Comparison of ENCODE assay signal across 9 cellular contexts in the genomic region with DNA sequence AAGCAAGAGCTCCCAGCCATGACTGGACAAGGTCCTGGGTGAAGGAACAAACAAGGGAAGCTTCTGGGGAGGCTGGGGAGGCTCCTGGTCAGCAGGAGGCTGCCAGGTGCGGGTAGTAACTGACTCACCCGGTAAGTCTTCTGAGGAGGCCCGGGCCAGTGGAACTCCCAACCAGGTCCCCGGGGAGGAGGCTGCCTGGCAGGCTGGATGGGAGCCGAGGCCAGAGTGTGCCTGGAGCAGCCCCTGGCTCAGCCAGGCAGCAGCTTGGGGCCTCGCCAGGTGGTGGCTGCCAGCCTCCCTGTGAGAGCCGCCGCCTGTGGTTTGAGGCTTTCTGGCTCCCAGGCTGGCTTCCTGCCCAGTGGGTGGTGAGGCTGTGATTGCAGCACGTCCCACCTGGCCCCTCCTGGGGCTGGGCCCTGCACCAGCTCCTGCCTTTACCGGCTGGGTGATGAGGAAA. TPM values are rescaled to one million over a fixed set of nuclear protein-coding genes. Genes with fewer than 3 reads are reported as not detected.
A peak's percentile ranks its signal among the peaks of the same experiment; 100 is the strongest.
DNase-seq lines count a peak whose midpoint lies in the region; ATAC-seq and TF ChIP-seq lines count a peak whose summit lies in the region.
"Had no signal": no experiment of that assay in that cellular context is flagged by ENCODE, and none has a peak within 500 bp of the region (broad histone marks: within the 10 kb centered on the region; RNA-seq: fewer than 3 reads in every experiment).

No MANE protein-coding gene starts in this region.

- ATAC-seq in T-helper 17 cell, result peak; percentile 91
- ATAC-seq: K562 had no signal

- no peaks in the 10 kb centered on the region for H4K20me1 ChIP-seq in osteoblast (ENCODE audit: insufficient read depth, low read length)

- H3K27ac Mint-ChIP-seq in T-helper 17 cell (peak overlapping the region; percentile 62), chondrocyte (ENCODE audit: unreplicated experiment) (no peak overlapping the region), progenitor cell of endocrine pancreas (no peak overlapping the region), HFFc6 (no peak overlapping the region)

- H3K9me3 ChIP-seq in T-helper 17 cell (ENCODE audit: control insufficient read depth, low read length, poor library complexity, severe bottlenecking) (no peaks in the 10 kb centered on the region), osteoblast (ENCODE audit: low read depth, low read length) (no peaks in the 10 kb centered on the region)

- TF ChIP-seq CTCF in chondrocyte (IDR thresholded peaks at IDR 0.05) (no peak), osteoblast (IDR thresholded peaks at IDR 0.05; ENCODE audit: extremely low read depth, low read depth, low read length) (no peak), progenitor cell of endocrine pancreas (IDR thresholded peaks at IDR 0.05; ENCODE audit: unreplicated experiment) (no peak), GM13976 (IDR thresholded peaks at IDR 0.05; ENCODE audit: borderline replicate concordance, control extremely low read depth, extremely low read depth, insufficient read depth, missing control alignments) (no peak), HFFc6 (IDR thresholded peaks at IDR 0.05) (no peak)

- H3K4me1 Mint-ChIP-seq in T-helper 17 cell, result peaks cover 17% of the 10 kb centered on the region
- H3K4me1 Mint-ChIP-seq in chondrocyte (ENCODE audit: low read depth), result peaks cover 31% of the 10 kb centered on the region
- peaks cover 3% of the 10 kb centered on the region for H3K4me1 Mint-ChIP-seq in progenitor cell of endocrine pancreas (ENCODE audit: low read depth)
- peaks cover 29% of the 10 kb centered on the region for H3K4me1 Mint-ChIP-seq in HFFc6 (ENCODE audit: low read depth)

- no peak overlapping the region for H3K27ac ChIP-seq in osteoblast (ENCODE audit: low read depth, low read length)

- no peak overlapping the region for H2AFZ ChIP-seq in osteoblast (ENCODE audit: low read length)

- H3K36me3 Mint-ChIP-seq in T-helper 17 cell (ENCODE audit: low read depth), result no peaks in the 10 kb centered on the region
- peaks cover 2% of the 10 kb centered on the region for H3K36me3 Mint-ChIP-seq in chondrocyte (ENCODE audit: low read depth)
- H3K36me3 Mint-ChIP-seq in progenitor cell of endocrine pancreas (ENCODE audit: insufficient read depth), result no peaks in the 10 kb centered on the region
- H3K36me3 Mint-ChIP-seq in HFFc6 (ENCODE audit: low read depth), result peaks cover 9% of the 10 kb centered on the region

- H3K36me3 ChIP-seq in osteoblast (ENCODE audit: insufficient read depth, low read length), result no peaks in the 10 kb centered on the region

- no peak overlapping the region for H3K4me2 ChIP-seq in osteoblast (ENCODE audit: insufficient read depth, low read length)

- H3K4me3 Mint-ChIP-seq in T-helper 17 cell (peak overlapping the region; percentile 82), chondrocyte (ENCODE audit: unreplicated experiment) (no peak overlapping the region), progenitor cell of endocrine pancreas (ENCODE audit: low read depth) (no peak overlapping the region), HFFc6 (no peak overlapping the region)

- DNase-seq in KBM-7, result peak; percentile 15
- DNase-seq in T-helper 17 cell, result peak; percentile 42 to 72 (median 63)
- DNase-seq in chondrocyte (ENCODE audit: low spot score), result peak; percentile 87
- DNase-seq in osteoblast (ENCODE audit: insufficient read length, low spot score, missing footprints), result peak; percentile 96
- no peak for DNase-seq in progenitor cell of endocrine pancreas (ENCODE audit: low spot score, unreplicated experiment)
- DNase-seq in GM13976 (ENCODE audit: low spot score), result no peak
- DNase-seq in NK-92 (lab: John Stamatoyannopoulos, UW; ENCODE audit: unreplicated experiment), result no peak
- DNase-seq in HFFc6, result no peak

- H3K27me3 Mint-ChIP-seq in T-helper 17 cell (peaks cover 10% of the 10 kb centered on the region), chondrocyte (ENCODE audit: low read depth) (no peaks in the 10 kb centered on the region), progenitor cell of endocrine pancreas (peaks cover 7% of the 10 kb centered on the region), HFFc6 (ENCODE audit: insufficient read depth) (peaks cover 2% of the 10 kb centered on the region; the same call in 1 of the 2 replicates)

- H3K79me2 ChIP-seq in osteoblast (ENCODE audit: insufficient read depth, low read length), result no peaks in the 10 kb centered on the region

- H3K4me3 ChIP-seq in osteoblast (ENCODE audit: insufficient read depth, low read length), result no peak overlapping the region
- H3K4me3 ChIP-seq: K562 had no signal

- H3K9me3 Mint-ChIP-seq in chondrocyte (ENCODE audit: low read depth) (peaks cover 4% of the 10 kb centered on the region), progenitor cell of endocrine pancreas (ENCODE audit: low read depth) (peaks cover 3% of the 10 kb centered on the region), HFFc6 (peaks cover 6% of the 10 kb centered on the region; the same call in 1 of the 2 replicates)

- H3K4me1 ChIP-seq in osteoblast (ENCODE audit: insufficient read depth, low read length), result peaks cover 48% of the 10 kb centered on the region

- in situ Hi-C loops in KBM-7 (cut with MboI; ENCODE audit: low pct_unique_long_range_greater_than_20kb, low sequenced_read_pairs), result no loop called here
- in situ Hi-C loops in GM13976 (cut with MboI; ENCODE audit: low sequenced_read_pairs, unreplicated experiment), result no loop called here

- H3K27me3 ChIP-seq in osteoblast (ENCODE audit: insufficient read depth, low read length), result no peaks in the 10 kb centered on the region

RNA-seq across cellular contexts. Expression of gene IGF2, which starts 46.2 kb away (rescaled TPM):
- total RNA-seq in T-helper 17 cell (under 1 TPM; 0.21 to 0.77 TPM), chondrocyte (107 to 716 TPM (median 110 TPM) in 3 replicates), osteoblast (53.9 and 68.8 TPM in 2 replicates), progenitor cell of endocrine pancreas (4,678 and 5,100 TPM in 2 replicates)
- 1 to 10 TPM in 5 of 6 experiments, under 1 TPM in 1; 0.90 to 2.6 (median 2.0) TPM for total RNA-seq in HFFc6 (2021; fragmentation: NEBNext Ultra II Directional; extraction: Animal tissue kit (Norgen Biotek cat#: 25700))

Comparison
In these comparisons a context has a peak if more than half of its experiments do, and no peak if none do; other contexts are left out.
1. DNase-seq: peak in KBM-7 (single experiment), T-helper 17 cell (3 of 3), chondrocyte (single experiment) and osteoblast (single experiment); none in progenitor cell of endocrine pancreas (single experiment), GM13976 (single experiment), NK-92 (single experiment) and HFFc6 (single experiment).